In genomic region chr9:120078112-120078511, GRCh38 we compare ENCODE assay signal across 9 cellular contexts.
"Had no signal": no experiment of that assay in that cellular context is flagged by ENCODE, and none has a peak within 500 bp of the region (broad histone marks: within the 10 kb centered on the region; RNA-seq: fewer than 3 reads in every experiment).

No MANE protein-coding gene starts in this region.

- ATAC-seq: K562 had no signal

- H3K9me3 Mint-ChIP-seq: H9 had no signal

- H3K9ac ChIP-seq: GM23248 had no signal

- DNase-seq: GM23248, H9, HCEC 1CT, IMR-90, KG1 had no signal

- FAIRE-seq: H1, H54, HTR-8/SVneo, K562 had no signal

- H3K4me3 Mint-ChIP-seq: H9 had no signal

- H3K4me3 ChIP-seq: GM23248, K562 had no signal

- H3K27ac ChIP-seq: GM23248 had no signal
